ENCODE assay signal across 16 cellular contexts in genomic region chr16:67407176-67407787, GRCh38. TPM values are rescaled to one million over a fixed set of nuclear protein-coding genes. Genes with fewer than 3 reads are reported as not detected.
DNase-seq lines count a peak whose midpoint lies in the region; ATAC-seq and TF ChIP-seq lines count a peak whose summit lies in the region.
"Had no signal": no experiment of that assay in that cellular context is flagged by ENCODE, and none has a peak within 500 bp of the region (broad histone marks: within the 10 kb centered on the region; RNA-seq: fewer than 3 reads in every experiment).

No MANE protein-coding gene starts in this region.

- no peak for TF ChIP-seq POLR2A in prostate gland (IDR thresholded peaks at IDR 0.05)

- DNase-seq in AG10803 (ENCODE audit: low read depth) = peak; percentile 49
- peak; percentile 48 for DNase-seq in SK-N-SH
- no peak for DNase-seq in fibroblast of lung (ENCODE audit: low read depth in 2 of 2)
- DNase-seq in prostate gland (ENCODE audit: low spot score) = no peak
- DNase-seq in NCI-H226 = no peak
- no peak for DNase-seq in T-cell
- DNase-seq in NCI-H187 (lab: John Stamatoyannopoulos, UW) = no peak
- DNase-seq: activated CD4-positive, alpha-beta T cell treated with anti-CD3 and anti-CD28 coated beads, Interleukin-2, amount 50 U/mL, for 1 hour; activated gamma-delta T cell; DND-41; GOT3 had no signal

- no peak for TF ChIP-seq EP300 in SK-N-SH (IDR thresholded peaks at IDR 0.05; ENCODE audit: borderline replicate concordance in 1 of 2, low read depth in 1 of 2, low read length in 1 of 2)

- TF ChIP-seq RAD21 in SK-N-SH (IDR thresholded peaks at IDR 0.05; ENCODE audit: low read length) = no peak

- no peaks in the 10 kb centered on the region for H3K9me3 Mint-ChIP-seq in T-cell

- intact Hi-C loops in prostate gland (cut with DNase I) = no loop called here

- H3K27ac Mint-ChIP-seq in T-cell = no peak overlapping the region

- no peaks in the 10 kb centered on the region for H4K20me1 ChIP-seq in SK-N-SH (ENCODE audit: insufficient read depth)
- H4K20me1 ChIP-seq in fibroblast of lung (ENCODE audit: control insufficient read depth, extremely low read depth, insufficient read depth, low read length) = no peaks in the 10 kb centered on the region

- POLR2A ChIA-PET in SK-N-SH (lab: Yijun Ruan, JAX) (no interaction called here), T-cell (lab: Charles Lee) (no interaction called here)

- H3K9ac ChIP-seq in SK-N-SH = peak overlapping the region; percentile 66
- no peak overlapping the region for H3K9ac ChIP-seq in fibroblast of lung (ENCODE audit: insufficient read depth, low read length)

- TF ChIP-seq CTCF in AG10803 (conservative IDR thresholded peaks at IDR 0.05; ENCODE audit: low read length) = no peak
- no peak for TF ChIP-seq CTCF in SK-N-SH (IDR thresholded peaks at IDR 0.05)
- no peak for TF ChIP-seq CTCF in fibroblast of lung (conservative IDR thresholded peaks at IDR 0.05 in 1 of 2, IDR thresholded peaks at IDR 0.05 in 1 of 2; ENCODE audit: low read depth in 1 of 2, low read length in 2 of 2)
- no peak for TF ChIP-seq CTCF in prostate gland (IDR thresholded peaks at IDR 0.05)

- H3F3A ChIP-seq in SK-N-SH (replicated peaks; ENCODE audit: insufficient read depth) = peaks cover 22% of the 10 kb centered on the region

- ATAC-seq in GM19397 (IDR thresholded peaks at IDR 0.05; ENCODE audit: unreplicated experiment) (no peak), T-cell (replicated peaks in 1 of 4) (no peak)

- H3K36me3 ChIP-seq in SK-N-SH (replicated peaks in 1 of 2; ENCODE audit: control insufficient read depth in 1 of 2, insufficient read depth in 2 of 2, low read length in 1 of 2) (peaks cover 0 to 10% of the 10 kb centered on the region in 2 experiments), fibroblast of lung (ENCODE audit: control insufficient read depth, insufficient read depth, low read length) (no peaks in the 10 kb centered on the region), prostate gland (no peaks in the 10 kb centered on the region)

- H3K4me1 ChIP-seq in SK-N-SH (ENCODE audit: control insufficient read depth in 1 of 2, insufficient read depth in 2 of 2, low read depth in 1 of 2, low read length in 1 of 2) (peaks cover 21 to 30% of the 10 kb centered on the region in 2 experiments; a peak in 3 of 4 replicates), fibroblast of lung (ENCODE audit: control insufficient read depth, extremely low read depth, insufficient read depth, low read length) (peaks cover 24% of the 10 kb centered on the region), prostate gland (replicated peaks) (peaks cover 22% of the 10 kb centered on the region)

- H3K4me3 Mint-ChIP-seq in T-cell = no peak overlapping the region

- no peak overlapping the region for H3K4me3 ChIP-seq in AG10803 (ENCODE audit: low read length)
- H3K4me3 ChIP-seq in SK-N-SH (ENCODE audit: low read depth in 2 of 2, low read length in 1 of 2) = no peak overlapping the region
- H3K4me3 ChIP-seq in fibroblast of lung (replicated peaks in 1 of 4; ENCODE audit: control extremely low read depth in 1 of 4, insufficient read depth in 1 of 4, low read depth in 3 of 4, low read length in 4 of 4) = no peak overlapping the region
- H3K4me3 ChIP-seq in prostate gland = no peak overlapping the region

- H3K9me2 ChIP-seq in SK-N-SH = no peaks in the 10 kb centered on the region

- H3K27me3 ChIP-seq in SK-N-SH (ENCODE audit: insufficient read depth) (no peaks in the 10 kb centered on the region), fibroblast of lung (ENCODE audit: control insufficient read depth, insufficient read depth, low read length) (no peaks in the 10 kb centered on the region), prostate gland (replicated peaks; ENCODE audit: insufficient read depth) (no peaks in the 10 kb centered on the region)

- WGBS in SK-N-SH (ENCODE audit: low lambda C conversion rate) = 81% methylated on average over 6 of the region's 7 CpGs
- 85% methylated on average over 7 of the region's 7 CpGs for WGBS in prostate gland

- CTCF ChIA-PET in SK-N-SH (lab: Yijun Ruan, JAX) = interaction anchor here (0.8 to 2.8 kb wide), 6 partner anchors 9 to 74 kb away, joined by 3 to 15 read pairs (median 4); partner anchors contain the start of genes ATP6V0D1, TPPP3 and ZDHHC1
- CTCF ChIA-PET in T-cell (lab: Charles Lee) = interaction anchor here in 1 of 2 donors (0.5 kb wide), 1 partner anchor 21 kb away, joined by 3 read pairs; no protein-coding TSS in a partner anchor

- H3K79me2 ChIP-seq in SK-N-SH (ENCODE audit: insufficient read depth) (peaks cover 32% of the 10 kb centered on the region), fibroblast of lung (ENCODE audit: control insufficient read depth, insufficient read depth, low read length) (no peaks in the 10 kb centered on the region)

- H3K36me3 Mint-ChIP-seq in T-cell = no peaks in the 10 kb centered on the region

- H3K27ac ChIP-seq in SK-N-SH (ENCODE audit: low read depth in 2 of 2, low read length in 1 of 2) = peak overlapping the region; percentile 78 to 98
- H3K27ac ChIP-seq in fibroblast of lung (ENCODE audit: insufficient read depth, low read length) = peak overlapping the region; percentile 75
- peak overlapping the region; percentile 94 to 95 for H3K27ac ChIP-seq in prostate gland
- H3K27ac ChIP-seq: HL-60 had no signal

- H3K9me3 ChIP-seq in SK-N-SH = no peaks in the 10 kb centered on the region
- H3K9me3 ChIP-seq in fibroblast of lung (ENCODE audit: control insufficient read depth, insufficient read depth, low read depth, low read length) = no peaks in the 10 kb centered on the region
- H3K9me3 ChIP-seq in prostate gland = no peaks in the 10 kb centered on the region

- H3K4me2 ChIP-seq in SK-N-SH = peak overlapping the region; percentile 66
- H3K4me2 ChIP-seq in fibroblast of lung (ENCODE audit: extremely low read depth, insufficient read depth, low read length) = peak overlapping the region; percentile 55

- H3K4me1 Mint-ChIP-seq in T-cell = no peaks in the 10 kb centered on the region

- peaks cover 12 to 13% of the 10 kb centered on the region in 2 donors for H3K27me3 Mint-ChIP-seq in T-cell

- H2AFZ ChIP-seq in SK-N-SH (ENCODE audit: low read depth) (0 out of 2 replicates have a peak overlapping the region, but pooled peaks have one; percentile 61), fibroblast of lung (ENCODE audit: low read length) (no peak overlapping the region)

TF ChIP-seq in SK-N-SH, 30 proteins besides CTCF, POLR2A, EP300 and RAD21 (continues in another document):
- TF ChIP-seq USF1 (IDR thresholded peaks at IDR 0.05; ENCODE audit: borderline replicate concordance, low read depth) (no peak), SMC3 (IDR thresholded peaks at IDR 0.05; ENCODE audit: low read depth, low read length) (no peak), TCF12 (IDR thresholded peaks at IDR 0.05) (no peak), POLR2AphosphoS5 (IDR thresholded peaks at IDR 0.05; ENCODE audit: low read depth, low read length) (no peak), TEAD4 (IDR thresholded peaks at IDR 0.05; ENCODE audit: borderline replicate concordance, insufficient read depth) (no peak), JUND (IDR thresholded peaks at IDR 0.05) (no peak)

RNA-seq across cellular contexts. Expression of gene ZDHHC1, which starts 9.0 kb away (rescaled TPM):
- polyA plus RNA-seq in SK-N-SH (2012; rRNA removed) = 14.2 and 15.8 TPM in 2 replicates
- 6.2 and 10.5 TPM in 2 replicates for polyA plus RNA-seq in SK-N-SH (2012; cell fraction: cytosol; rRNA removed)
- polyA plus RNA-seq in SK-N-SH (2012; cell fraction: nucleus; rRNA removed) = 39.7 and 44.1 TPM in 2 replicates
- 4.4 and 6.4 TPM in 2 replicates for total RNA-seq in fibroblast of lung
- 2.3 and 2.7 TPM in 2 replicates for polyA plus RNA-seq in fibroblast of lung
- 4.7 TPM in 2 replicates for polyA plus RNA-seq in fibroblast of lung (2012)
- 4.3 and 29.2 TPM in 2 replicates for polyA minus RNA-seq in fibroblast of lung (ENCODE audit: low replicate concordance)
- total RNA-seq in prostate gland = 10 to 100 TPM; 20.3 to 69.8 TPM
- under 1 TPM in 4 of 5 donors, not detected in 1; 0.26 to 0.85 (median 0.47) TPM for total RNA-seq in T-cell

RNA-seq across cellular contexts. Expression of gene TPPP3, which starts 14.0 kb away (rescaled TPM):
- polyA plus RNA-seq in SK-N-SH (2012; rRNA removed) (33.5 and 36.2 TPM in 2 replicates), fibroblast of lung (2.9 and 6.5 TPM in 2 replicates)
- polyA plus RNA-seq in SK-N-SH (2012; cell fraction: cytosol; rRNA removed) = 22.8 and 30.9 TPM in 2 replicates
- polyA plus RNA-seq in SK-N-SH (2012; cell fraction: nucleus; rRNA removed) = 21.8 and 23.5 TPM in 2 replicates
- total RNA-seq in fibroblast of lung (1.5 and 3.8 TPM in 2 replicates), prostate gland (1 to 10 TPM; 3.4 to 10.0 TPM), T-cell (under 1 TPM in 2 of 5 donors, not detected in 3; 0.18 to 0.23 TPM)
- polyA plus RNA-seq in fibroblast of lung (2012) = 3.0 and 6.1 TPM in 2 replicates
- polyA minus RNA-seq in fibroblast of lung (ENCODE audit: low replicate concordance) = 1.1 TPM in 1 of 2 replicates, not detected in the other
- total RNA-seq: epithelial cell of proximal tubule; PC-3; T-helper 2 cell treated with Interferon-gamma antibody and Interleukin-4, amounts not matched to agents 100 ng/mL and 5 ng/mL, for 36 hours had no signal

RNA-seq across cellular contexts. Expression of gene HSD11B2, which starts 23.6 kb away (rescaled TPM):
- polyA plus RNA-seq in SK-N-SH (2012; rRNA removed) (0.19 and 0.23 TPM in 2 replicates), fibroblast of lung (0.09 and 0.15 TPM in 2 replicates)
- 0.08 and 0.10 TPM in 2 replicates for polyA plus RNA-seq in SK-N-SH (2012; cell fraction: cytosol; rRNA removed)
- 0.58 and 0.75 TPM in 2 replicates for polyA plus RNA-seq in SK-N-SH (2012; cell fraction: nucleus; rRNA removed)
- total RNA-seq in fibroblast of lung (under 0.01 TPM in 1 of 2 replicates, not detected in the other), prostate gland (10 to 100 TPM; 11.4 to 35.6 TPM), T-cell (under 1 TPM in 3 of 5 donors, not detected in 2; 0.20 to 0.32 (median 0.29) TPM)
- 0.14 and 0.26 TPM in 2 replicates for polyA plus RNA-seq in fibroblast of lung (2012)
- not detected in 2 replicates for polyA minus RNA-seq in fibroblast of lung (ENCODE audit: low replicate concordance)

Comparison
In these comparisons a context has a peak if more than half of its experiments do, and no peak if none do; other contexts are left out.
1. DNase-seq: peak in AG10803 (single experiment) and SK-N-SH (single experiment); none in fibroblast of lung (0 of 2), prostate gland (single experiment), NCI-H226 (single experiment), T-cell (0 of 34) and NCI-H187 (0 of 2).
2. RNA of gene HSD11B2, which starts 23.6 kb away (total RNA-seq): 11.4 to 35.6 TPM in prostate gland; 0.20 to 0.32 TPM in T-cell and under 0.01 TPM in fibroblast of lung; every median in the first group is over 4 times any median in the second.
3. Peak in every context shown above with its lines, with median percentiles within 50 percentile points of each other: H3K27ac ChIP-seq.